Comparison of ENCODE assay signal across 11 cellular contexts in the genomic region with DNA sequence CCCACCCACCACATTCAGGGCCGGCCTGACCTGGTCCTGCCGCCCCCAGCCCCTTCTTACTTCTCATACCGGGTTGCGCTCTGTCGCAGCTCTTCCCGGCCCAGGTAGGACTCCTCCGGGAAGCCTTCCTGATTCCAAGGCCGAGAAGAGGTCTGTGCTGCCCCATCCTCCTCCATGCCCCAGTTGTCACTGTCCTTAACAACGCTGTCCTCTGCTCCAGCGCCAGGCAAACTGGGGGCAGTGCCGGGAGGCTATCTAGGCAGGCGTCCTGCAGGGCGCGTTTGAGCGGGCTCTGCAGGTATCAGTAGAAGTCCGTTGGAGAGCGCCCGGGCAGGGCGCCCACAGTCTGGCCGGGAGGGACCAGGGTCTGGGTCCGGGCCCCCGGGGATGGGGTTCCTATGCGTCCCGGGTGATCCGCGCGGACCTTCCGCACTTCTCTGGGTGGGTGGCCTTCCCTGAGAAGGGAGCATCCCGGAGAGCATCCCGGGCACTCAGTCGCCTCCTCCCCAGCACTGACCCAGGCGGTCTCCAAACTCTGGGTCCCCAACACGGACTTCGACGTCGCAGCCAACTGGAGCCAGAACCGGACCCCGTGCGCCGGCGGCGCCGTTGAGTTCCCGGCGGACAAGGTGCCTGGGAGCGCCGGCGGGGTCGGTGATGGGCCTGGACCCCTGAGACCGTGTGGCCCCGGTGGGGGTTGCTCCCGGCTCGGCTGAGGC. TPM values are rescaled to one million over a fixed set of nuclear protein-coding genes. Genes with fewer than 3 reads are reported as not detected.
A peak's percentile ranks its signal among the peaks of the same experiment; 100 is the strongest.
DNase-seq lines count a peak whose midpoint lies in the region; ATAC-seq, FAIRE-seq and TF ChIP-seq lines count a peak whose summit lies in the region.
"Had no signal": no experiment of that assay in that cellular context is flagged by ENCODE, and none has a peak within 500 bp of the region (broad histone marks: within the 10 kb centered on the region; RNA-seq: fewer than 3 reads in every experiment).

No MANE protein-coding gene starts in this region.

- TF ChIP-seq CTCF in heart right ventricle (IDR thresholded peaks at IDR 0.05) (no peak), K562 (IDR thresholded peaks at IDR 0.05 in 2 of 3, conservative IDR thresholded peaks at IDR 0.05 in 1 of 3; ENCODE audit: insufficient read depth in 2 of 3, low read depth in 1 of 3, low read length in 3 of 3) (no peak), HepG2 (CRISPR knock-in tag; IDR thresholded peaks at IDR 0.05) (no peak)

- TF ChIP-seq EP300 in K562 (IDR thresholded peaks at IDR 0.05; ENCODE audit: low read length) (no peak), HepG2 (IDR thresholded peaks at IDR 0.05; ENCODE audit: low read depth in 2 of 2, low read length in 2 of 2) (no peak), HepG2 (CRISPR knock-in tag; IDR thresholded peaks at IDR 0.05; ENCODE audit: borderline replicate concordance) (no peak)

- H3K4me1 ChIP-seq in heart right ventricle: peaks cover 0 to 22% (median 15%) of the 10 kb centered on the region in 9 donors
- peaks cover 0 to 35% of the 10 kb centered on the region in 2 experiments; a peak in 3 of 5 replicates for H3K4me1 ChIP-seq in K562 (replicated peaks in 1 of 2; ENCODE audit: control insufficient read depth in 2 of 2, insufficient read depth in 2 of 2, low read length in 2 of 2)
- H3K4me1 ChIP-seq in HepG2 (ENCODE audit: insufficient read depth, low read length): peaks cover 22% of the 10 kb centered on the region
- no peaks in the 10 kb centered on the region for H3K4me1 ChIP-seq in aorta (ENCODE audit: control insufficient read depth in 1 of 2, insufficient read depth in 2 of 2, low read length in 2 of 2)

- H3K27ac ChIP-seq in heart right ventricle (no peak overlapping the region), K562 (ENCODE audit: extremely low read depth, low read depth, low read length) (no peak overlapping the region), HepG2 (ENCODE audit: extremely low read length, insufficient read depth, low read length) (peak overlapping the region; percentile 74), aorta (ENCODE audit: low read depth in 1 of 2, low read length in 2 of 2) (no peak overlapping the region)

- POLR2A ChIA-PET in K562 (lab: Yijun Ruan, JAX): interaction anchor here (0.7 kb wide), 1 partner anchor 46 kb away, joined by 3 read pairs; no protein-coding TSS in a partner anchor
- POLR2A ChIA-PET in HepG2 (lab: Yijun Ruan, JAX): interaction anchor here (1.0 kb wide), 2 partner anchors 49 to 399 kb away, joined by 3 read pairs; no protein-coding TSS in a partner anchor

- peaks cover 8 to 75% (median 63%) of the 10 kb centered on the region in 7 donors for H3K27me3 ChIP-seq in heart right ventricle
- H3K27me3 ChIP-seq in K562 (ENCODE audit: control insufficient read depth in 2 of 2, insufficient read depth in 2 of 2, low read length in 2 of 2): peaks cover 0 to 10% of the 10 kb centered on the region in 2 experiments; a peak in 1 of 5 replicates
- H3K27me3 ChIP-seq in HepG2 (ENCODE audit: control insufficient read depth in 1 of 2, insufficient read depth in 2 of 2, low read length in 2 of 2): no peaks in the 10 kb centered on the region
- H3K27me3 ChIP-seq in aorta (ENCODE audit: control insufficient read depth in 1 of 2, insufficient read depth in 2 of 2, low read length in 1 of 2): no peaks in the 10 kb centered on the region

- H4K20me1 ChIP-seq in K562 (replicated peaks; ENCODE audit: control insufficient read depth, insufficient read depth, low read length): no peaks in the 10 kb centered on the region
- no peaks in the 10 kb centered on the region for H4K20me1 ChIP-seq in HepG2 (ENCODE audit: insufficient read depth, low read length)

- WGBS in heart right ventricle, 2 donors: 4 to 5% methylated on average over 52 to 53 of the region's 53 CpGs
- WGBS in K562 (ENCODE audit: insufficient coverage, low coverage, missing lambda C conversion rate): 70% methylated on average over 20 of the region's 53 CpGs
- WGBS in HepG2 (ENCODE audit: low lambda C conversion rate): 0% methylated on average over 3 of the region's 53 CpGs
- 5 to 7% methylated on average over 53 of the region's 53 CpGs for WGBS in aorta, 2 donors

- DNase-seq in heart right ventricle (no peak), left cardiac atrium (no peak), K562 (ENCODE audit: extremely low read depth in 1 of 4, low spot score in 3 of 4) (no peak), HepG2 (ENCODE audit: low spot score) (peak; percentile 20), aorta (no peak), ureter (ENCODE audit: low spot score) (no peak)
- DNase-seq: activated CD8-positive, alpha-beta memory T cell treated with anti-CD3 and anti-CD28 coated beads for 24 hours; effector CD8-positive, alpha-beta T cell had no signal

- H2AFZ ChIP-seq in K562 (ENCODE audit: low read depth, low read length) (peak overlapping the region; percentile 78), HepG2 (ENCODE audit: low read length) (no peak overlapping the region)

- no peaks in the 10 kb centered on the region for H3K9me1 ChIP-seq in K562 (ENCODE audit: control insufficient read depth, insufficient read depth, low read length)

- no TSS peak for BruUV-seq in K562 (replicated peaks; lab: Mats Ljungman, UMichigan)
- no TSS peak for BruUV-seq in HepG2 (replicated peaks; lab: Mats Ljungman, UMichigan)

- H3K36me3 ChIP-seq in heart right ventricle (no peaks in the 10 kb centered on the region), K562 (ENCODE audit: control insufficient read depth, insufficient read depth, low read length) (no peaks in the 10 kb centered on the region), HepG2 (replicated peaks in 1 of 2; ENCODE audit: control insufficient read depth in 1 of 2, insufficient read depth in 2 of 2, low read length in 2 of 2) (no peaks in the 10 kb centered on the region), aorta (ENCODE audit: control insufficient read depth in 1 of 2, insufficient read depth in 2 of 2, low read length in 1 of 2) (no peaks in the 10 kb centered on the region)

- in situ Hi-C loops in K562 (cut with MboI): loop anchor here (25.0 kb wide), 1 partner anchor 411 kb away; a partner anchor contains a TSS
- in situ Hi-C loops in HepG2 (cut with HindIII; ENCODE audit: extremely low pct_ligation_motif_present, low pct_unique_long_range_greater_than_20kb): no loop called here

- FAIRE-seq in K562 (lab: Jason Lieb, UNC) (no peak), HepG2 (lab: Jason Lieb, UNC) (no peak)

- H3K9me3 ChIP-seq in heart right ventricle: no peaks in the 10 kb centered on the region
- no peaks in the 10 kb centered on the region for H3K9me3 ChIP-seq in K562 (replicated peaks; ENCODE audit: control insufficient read depth, insufficient read depth, low read depth, low read length)
- 0 out of 2 replicates have a peak, but pooled peaks cover 5% of the 10 kb centered on the region for H3K9me3 ChIP-seq in HepG2 (ENCODE audit: low read length)
- H3K9me3 ChIP-seq in aorta (ENCODE audit: control insufficient read depth, low read length): no peaks in the 10 kb centered on the region

- H3K79me2 ChIP-seq in K562 (ENCODE audit: control insufficient read depth, insufficient read depth, low read length) (no peaks in the 10 kb centered on the region), HepG2 (ENCODE audit: insufficient read depth, low read length) (no peaks in the 10 kb centered on the region)

- H3K9ac ChIP-seq in K562 (ENCODE audit: insufficient read depth in 1 of 2, low read depth in 2 of 2, low read length in 2 of 2) (peak overlapping the region in 1 of 2 experiments; percentile 82; a peak in 3 of 4 replicates), HepG2 (ENCODE audit: insufficient read depth, low read depth, low read length) (peak overlapping the region; percentile 81)

- H3K4me3 ChIP-seq in heart right ventricle (peak overlapping the region in 9 of 10 donors; percentile 5 to 31 (median 20)), K562 (peak overlapping the region; percentile 10; the same call in 1 of the 2 replicates), HepG2 (replicated peaks in 1 of 3; ENCODE audit: insufficient read depth in 1 of 3, low read depth in 2 of 3, low read length in 3 of 3) (peak overlapping the region; percentile 90 to 94 (median 92)), aorta (ENCODE audit: low read length in 2 of 2) (no peak overlapping the region)

- H3K4me2 ChIP-seq in K562 (ENCODE audit: insufficient read depth, low read length): peak overlapping the region; percentile 52; the same call in 1 of the 2 replicates
- H3K4me2 ChIP-seq in HepG2 (ENCODE audit: low read depth, low read length): peak overlapping the region; percentile 89

- TF ChIP-seq RAD21 in K562 (CRISPR knock-in tag; conservative IDR thresholded peaks at IDR 0.05 in 1 of 2, IDR thresholded peaks at IDR 0.05 in 1 of 2) (no peak), HepG2 (CRISPR knock-in tag; IDR thresholded peaks at IDR 0.05) (no peak)

- intact Hi-C loops in heart right ventricle (cut with DNase I): loop anchor here in 1 of 10 donors (5.0 kb wide), 1 partner anchor 226 kb away; no protein-coding TSS in a partner anchor
- intact Hi-C loops in left cardiac atrium (cut with DNase I): no loop called here
- intact Hi-C loops in K562 (cut with micrococcal nuclease): no loop called here
- intact Hi-C loops in HepG2 (cut with micrococcal nuclease; ENCODE audit: unreplicated experiment): loop anchor here (5.0 kb wide), 1 partner anchor 231 kb away; no protein-coding TSS in a partner anchor
- intact Hi-C loops in aorta (cut with DNase I): loop anchor here in 1 of 2 donors (10.0 kb wide), 1 partner anchor 399 kb away; no protein-coding TSS in a partner anchor

- ATAC-seq in heart right ventricle: peak in 1 of 8 donors; percentile 18
- no peak for ATAC-seq in left cardiac atrium
- ATAC-seq in K562: no peak
- ATAC-seq in HepG2: peak; percentile 64
- peak; percentile 23 for ATAC-seq in aorta (ENCODE audit: low FRiP score)
- no peak for ATAC-seq in HG03565 (IDR thresholded peaks at IDR 0.05; ENCODE audit: unreplicated experiment)
- ATAC-seq in HG02970 (IDR thresholded peaks at IDR 0.05; ENCODE audit: low FRiP score, unreplicated experiment): no peak

- TF ChIP-seq POLR2A in K562 (conservative IDR thresholded peaks at IDR 0.05) (no peak), HepG2 (IDR thresholded peaks at IDR 0.05; ENCODE audit: insufficient read depth in 1 of 2, low read depth in 2 of 2, low read length in 2 of 2) (no peak)

- CTCF ChIA-PET in K562 (lab: Yijun Ruan, JAX; ENCODE audit: low intra/inter-chr PET ratio) (no interaction called here), HepG2 (lab: Yijun Ruan, JAX; ENCODE audit: low intra/inter-chr PET ratio, low total read pairs) (no interaction called here)

RNA-seq across cellular contexts. Expression of a gene that starts 0.9 kb away (rescaled TPM):
- under 1 TPM in 1 of 10 donors, not detected in 9; 0.40 TPM for total RNA-seq in heart right ventricle
- polyA plus RNA-seq in heart right ventricle: under 1 TPM; 0.15 to 0.17 TPM
- total RNA-seq in left cardiac atrium: 1 to 10 TPM in 1 of 2 donors, under 1 TPM in 1; 0.68 to 1.6 TPM
- 0.49 TPM in 1 of 2 replicates, not detected in the other for total RNA-seq in K562 (2011; cell fraction: chromatin; rRNA removed; ENCODE audit: low replicate concordance)
- 0.13 and 0.17 TPM in 2 replicates for total RNA-seq in K562 (2011; cell fraction: nucleolus; rRNA removed)
- total RNA-seq in K562 (2011; cell fraction: nucleoplasm; rRNA removed): 0.22 TPM in 1 of 2 replicates, not detected in the other
- 0.04 and 0.14 TPM in 2 replicates for total RNA-seq in K562 (2014; rRNA removed)
- not detected in 2 replicates for total RNA-seq in K562 (2014; rRNA removed; fragmentation: Illumina TruSeq; extraction: Trizol)
- not detected in 2 replicates for total RNA-seq in K562 (2015; rRNA removed; fragmentation: Illumina TruSeq; extraction: Trizol)
- total RNA-seq in K562 (2021): 0.04 and 0.09 TPM in 2 replicates
- polyA plus RNA-seq in K562 (2011; rRNA removed): not detected in 2 replicates
- polyA plus RNA-seq in K562 (2011; cell fraction: cytosol; rRNA removed): 0.03 TPM in 1 of 2 replicates, not detected in the other
- 0.20 and 0.27 TPM in 2 replicates for polyA plus RNA-seq in K562 (2011; cell fraction: nucleus; rRNA removed)
- 0.03 and 0.14 TPM in 2 replicates for polyA plus RNA-seq in K562 (2012)
- not detected in 2 replicates for polyA plus RNA-seq in K562 (2014; fragmentation: Illumina TruSeq; extraction: Trizol)
- not detected for polyA plus RNA-seq in K562 (2014; fragmentation: Nextera tagmentation; extraction: Ambion mirVana)
- polyA plus RNA-seq in K562 (2014; rRNA removed): not detected in 2 replicates
- polyA minus RNA-seq in K562 (2011; rRNA and poly(A)+ RNA removed): not detected in 2 replicates
- not detected in 2 replicates for polyA minus RNA-seq in K562 (2011; cell fraction: cytosol; rRNA and poly(A)+ RNA removed)
- polyA minus RNA-seq in K562 (2011; cell fraction: nucleus; rRNA and poly(A)+ RNA removed): 0.11 and 0.13 TPM in 2 replicates
- 8.2 and 33.1 TPM in 2 replicates for total RNA-seq in HepG2 (2016; rRNA removed; fragmentation: Illumina TruSeq; extraction: Trizol)
- total RNA-seq in HepG2 (2016; cell fraction: cytosol; rRNA removed; fragmentation: Illumina TruSeq; extraction: Trizol; ENCODE audit: low read depth): 5.2 and 6.0 TPM in 2 replicates
- total RNA-seq in HepG2 (2016; cell fraction: insoluble cytoplasmic fraction; rRNA removed; fragmentation: Illumina TruSeq; extraction: Trizol): 9.3 and 30.8 TPM in 2 replicates
- total RNA-seq in HepG2 (2016; cell fraction: membrane; rRNA removed; fragmentation: Illumina TruSeq; extraction: Trizol): 7.8 and 9.0 TPM in 2 replicates
- 29.3 and 33.8 TPM in 2 replicates for total RNA-seq in HepG2 (2016; cell fraction: nucleus; rRNA removed; fragmentation: Illumina TruSeq; extraction: Trizol)
- polyA plus RNA-seq in HepG2 (2011; rRNA removed): 9.8 and 18.9 TPM in 2 replicates
- polyA plus RNA-seq in HepG2 (2011; cell fraction: cytosol; rRNA removed): 13.3 and 22.3 TPM in 2 replicates
- polyA plus RNA-seq in HepG2 (2011; cell fraction: nucleus; rRNA removed): 158 and 165 TPM in 2 replicates
- polyA plus RNA-seq in HepG2 (2012): 15.1 and 18.5 TPM in 2 replicates
- 3.8 and 4.1 TPM in 2 replicates for polyA plus RNA-seq in HepG2 (2016; cell fraction: cytosol; fragmentation: Illumina TruSeq; extraction: Trizol; ENCODE audit: low read depth)
- 9.2 and 10.3 TPM in 2 replicates for polyA plus RNA-seq in HepG2 (2016; cell fraction: insoluble cytoplasmic fraction; fragmentation: Illumina TruSeq; extraction: Trizol; ENCODE audit: low read depth)
- polyA plus RNA-seq in HepG2 (2016; cell fraction: membrane; fragmentation: Illumina TruSeq; extraction: Trizol; ENCODE audit: low read depth): 5.6 and 6.3 TPM in 2 replicates
- polyA plus RNA-seq in HepG2 (2016; cell fraction: nucleus; fragmentation: Illumina TruSeq; extraction: Trizol; ENCODE audit: insufficient read depth, low read depth): 62.6 and 64.7 TPM in 2 replicates
- polyA minus RNA-seq in HepG2 (2011; rRNA and poly(A)+ RNA removed; ENCODE audit: low replicate concordance): 0.14 and 21.4 TPM in 2 replicates
- polyA minus RNA-seq in HepG2 (2011; cell fraction: cytosol; rRNA and poly(A)+ RNA removed): 12.3 and 17.0 TPM in 2 replicates
- 14.8 and 15.0 TPM in 2 replicates for polyA minus RNA-seq in HepG2 (2011; cell fraction: nucleus; rRNA and poly(A)+ RNA removed)
- under 1 TPM; 0.16 to 0.48 TPM for total RNA-seq in aorta
- polyA plus RNA-seq in aorta: 1 to 10 TPM in 1 of 2 donors, under 1 TPM in 1; 0.20 to 8.8 TPM
- total RNA-seq in ureter: 3.2 TPM
- total RNA-seq: M059J had no signal

Comparison
In these comparisons a context has a peak if more than half of its experiments do, and no peak if none do; other contexts are left out.
1. ATAC-seq: peak in HepG2 (single experiment) and aorta (single experiment); none in left cardiac atrium (0 of 2), K562 (single experiment), HG03565 (single experiment) and HG02970 (single experiment).
2. H3K4me3 ChIP-seq: peak in heart right ventricle (9 of 10), K562 (single experiment) and HepG2 (3 of 3); none in aorta (0 of 2).